ENCODE assay signal across 1 cellular context in the genomic region with DNA sequence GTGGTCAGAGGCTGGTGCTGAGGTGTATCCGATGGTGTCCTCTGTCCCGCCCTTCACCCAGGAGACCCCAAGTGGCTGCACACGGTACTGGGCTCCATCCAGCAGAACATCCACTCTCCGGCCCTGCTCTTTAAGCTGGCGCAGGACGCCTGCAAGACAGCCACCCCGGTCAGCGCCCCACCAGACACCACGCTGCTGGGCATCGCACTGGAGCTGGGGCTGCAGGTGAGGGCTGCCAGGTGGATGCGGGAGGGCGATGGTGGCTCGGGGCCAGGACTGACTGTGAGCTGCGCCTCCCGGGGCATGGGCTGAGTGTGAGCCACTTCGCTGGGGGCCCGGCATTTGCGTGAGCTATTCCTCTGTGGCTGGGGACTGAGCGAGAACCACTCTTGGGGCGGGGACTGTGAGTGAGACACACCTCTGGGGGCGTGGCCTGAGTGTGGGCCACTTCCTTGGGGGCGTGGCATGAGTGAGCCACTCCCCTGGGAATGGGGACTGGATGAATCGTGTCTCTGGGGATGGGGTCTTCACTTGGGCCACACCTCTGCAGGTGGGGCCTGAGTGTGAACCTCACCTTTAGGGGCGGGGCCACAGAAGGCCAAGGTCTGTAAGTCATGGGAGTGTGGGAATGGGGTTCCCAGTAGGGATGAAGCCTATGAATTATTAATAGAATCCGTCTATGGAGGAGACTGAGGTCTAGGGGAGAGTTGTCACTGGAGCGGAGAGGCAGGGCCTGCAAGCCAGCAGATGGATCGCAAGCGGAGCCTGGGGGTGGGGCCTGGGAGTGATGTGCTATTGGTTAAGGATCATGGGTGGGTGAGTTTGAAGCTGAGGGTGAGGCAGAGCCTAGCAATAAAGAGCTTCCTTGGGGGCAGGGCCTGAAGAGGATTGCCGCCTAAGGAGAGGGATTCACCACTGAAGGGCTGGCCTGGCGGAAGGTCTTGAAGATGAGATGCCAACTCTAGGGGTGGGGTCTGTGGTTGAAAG.
TF ChIP-seq lines count a peak whose summit lies in the region.

No MANE protein-coding gene starts in this region.

TF ChIP-seq in HepG2, 621 proteins besides CTCF, POLR2A, EP300 and RAD21:
- TF ChIP-seq, protein P1, sequence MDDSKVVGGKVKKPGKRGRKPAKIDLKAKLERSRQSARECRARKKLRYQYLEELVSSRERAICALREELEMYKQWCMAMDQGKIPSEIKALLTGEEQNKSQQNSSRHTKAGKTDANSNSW (CRISPR knock-in tag; IDR thresholded peaks at IDR 0.05; ENCODE audit: borderline replicate concordance), result no peak
- TF ChIP-seq SMC3 (IDR thresholded peaks at IDR 0.05; ENCODE audit: low read length), result no peak
- no peak for TF ChIP-seq SP1 (IDR thresholded peaks at IDR 0.05)
- peak; percentile 39; the same call in 1 of the 2 replicates for TF ChIP-seq SP1 (CRISPR knock-in tag; IDR thresholded peaks at IDR 0.05)
- TF ChIP-seq TAF1 (CRISPR knock-in tag; IDR thresholded peaks at IDR 0.05), result no peak
- no peak for TF ChIP-seq MAFK (conservative IDR thresholded peaks at IDR 0.05 in 1 of 2, IDR thresholded peaks at IDR 0.05 in 1 of 2; ENCODE audit: low read length in 2 of 2)
- no peak for TF ChIP-seq ZNF335 (CRISPR knock-in tag; IDR thresholded peaks at IDR 0.05)
- TF ChIP-seq, protein P2, sequence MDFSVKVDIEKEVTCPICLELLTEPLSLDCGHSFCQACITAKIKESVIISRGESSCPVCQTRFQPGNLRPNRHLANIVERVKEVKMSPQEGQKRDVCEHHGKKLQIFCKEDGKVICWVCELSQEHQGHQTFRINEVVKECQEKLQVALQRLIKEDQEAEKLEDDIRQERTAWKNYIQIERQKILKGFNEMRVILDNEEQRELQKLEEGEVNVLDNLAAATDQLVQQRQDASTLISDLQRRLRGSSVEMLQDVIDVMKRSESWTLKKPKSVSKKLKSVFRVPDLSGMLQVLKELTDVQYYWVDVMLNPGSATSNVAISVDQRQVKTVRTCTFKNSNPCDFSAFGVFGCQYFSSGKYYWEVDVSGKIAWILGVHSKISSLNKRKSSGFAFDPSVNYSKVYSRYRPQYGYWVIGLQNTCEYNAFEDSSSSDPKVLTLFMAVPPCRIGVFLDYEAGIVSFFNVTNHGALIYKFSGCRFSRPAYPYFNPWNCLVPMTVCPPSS (IDR thresholded peaks at IDR 0.05), result no peak
- TF ChIP-seq YEATS4 (CRISPR knock-in tag; IDR thresholded peaks at IDR 0.05; ENCODE audit: borderline replicate concordance), result no peak
- no peak for TF ChIP-seq CAMTA2 (CRISPR knock-in tag; IDR thresholded peaks at IDR 0.05; ENCODE audit: borderline replicate concordance)
- TF ChIP-seq E2F5 (CRISPR knock-in tag; conservative IDR thresholded peaks at IDR 0.05), result no peak
- TF ChIP-seq ZFP82 (CRISPR knock-in tag; IDR thresholded peaks at IDR 0.05; ENCODE audit: borderline replicate concordance), result no peak
- TF ChIP-seq ZFP91 (CRISPR knock-in tag; IDR thresholded peaks at IDR 0.05; ENCODE audit: borderline replicate concordance), result peak; percentile 24; the same call in 1 of the 2 replicates
- TF ChIP-seq NFIC (IDR thresholded peaks at IDR 0.05; ENCODE audit: low read length), result no peak
- TF ChIP-seq STAG1 (CRISPR knock-in tag; IDR thresholded peaks at IDR 0.05), result peak; percentile 32; the same call in 1 of the 2 replicates
- TF ChIP-seq GZF1 (CRISPR knock-in tag; IDR thresholded peaks at IDR 0.05), result no peak
- 0 out of 2 replicates have a peak, but pooled peaks have one; percentile 15 for TF ChIP-seq GABPB1 (CRISPR knock-in tag; IDR thresholded peaks at IDR 0.05)
- TF ChIP-seq, protein P3, sequence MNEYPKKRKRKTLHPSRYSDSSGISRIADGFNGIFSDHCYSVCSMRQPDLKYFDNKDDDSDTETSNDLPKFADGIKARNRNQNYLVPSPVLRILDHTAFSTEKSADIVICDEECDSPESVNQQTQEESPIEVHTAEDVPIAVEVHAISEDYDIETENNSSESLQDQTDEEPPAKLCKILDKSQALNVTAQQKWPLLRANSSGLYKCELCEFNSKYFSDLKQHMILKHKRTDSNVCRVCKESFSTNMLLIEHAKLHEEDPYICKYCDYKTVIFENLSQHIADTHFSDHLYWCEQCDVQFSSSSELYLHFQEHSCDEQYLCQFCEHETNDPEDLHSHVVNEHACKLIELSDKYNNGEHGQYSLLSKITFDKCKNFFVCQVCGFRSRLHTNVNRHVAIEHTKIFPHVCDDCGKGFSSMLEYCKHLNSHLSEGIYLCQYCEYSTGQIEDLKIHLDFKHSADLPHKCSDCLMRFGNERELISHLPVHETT (CRISPR knock-in tag; conservative IDR thresholded peaks at IDR 0.05), result no peak
- TF ChIP-seq, protein P4, sequence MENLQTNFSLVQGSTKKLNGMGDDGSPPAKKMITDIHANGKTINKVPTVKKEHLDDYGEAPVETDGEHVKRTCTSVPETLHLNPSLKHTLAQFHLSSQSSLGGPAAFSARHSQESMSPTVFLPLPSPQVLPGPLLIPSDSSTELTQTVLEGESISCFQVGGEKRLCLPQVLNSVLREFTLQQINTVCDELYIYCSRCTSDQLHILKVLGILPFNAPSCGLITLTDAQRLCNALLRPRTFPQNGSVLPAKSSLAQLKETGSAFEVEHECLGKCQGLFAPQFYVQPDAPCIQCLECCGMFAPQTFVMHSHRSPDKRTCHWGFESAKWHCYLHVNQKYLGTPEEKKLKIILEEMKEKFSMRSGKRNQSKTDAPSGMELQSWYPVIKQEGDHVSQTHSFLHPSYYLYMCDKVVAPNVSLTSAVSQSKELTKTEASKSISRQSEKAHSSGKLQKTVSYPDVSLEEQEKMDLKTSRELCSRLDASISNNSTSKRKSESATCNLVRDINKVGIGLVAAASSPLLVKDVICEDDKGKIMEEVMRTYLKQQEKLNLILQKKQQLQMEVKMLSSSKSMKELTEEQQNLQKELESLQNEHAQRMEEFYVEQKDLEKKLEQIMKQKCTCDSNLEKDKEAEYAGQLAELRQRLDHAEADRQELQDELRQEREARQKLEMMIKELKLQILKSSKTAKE (CRISPR knock-in tag; IDR thresholded peaks at IDR 0.05; ENCODE audit: borderline replicate concordance), result no peak
- TF ChIP-seq CHD4 (IDR thresholded peaks at IDR 0.05; ENCODE audit: borderline replicate concordance, low read length), result no peak
- TF ChIP-seq SMAD9 (CRISPR knock-in tag; IDR thresholded peaks at IDR 0.05), result no peak
- no peak for TF ChIP-seq MEIS2 (CRISPR knock-in tag; IDR thresholded peaks at IDR 0.05)
- TF ChIP-seq NKX3-1 (CRISPR knock-in tag; IDR thresholded peaks at IDR 0.05), result no peak
- TF ChIP-seq USF2 (IDR thresholded peaks at IDR 0.05; ENCODE audit: low read depth, low read length), result no peak
- no peak for TF ChIP-seq USF2 (CRISPR knock-in tag; IDR thresholded peaks at IDR 0.05; ENCODE audit: borderline replicate concordance)
- TF ChIP-seq, protein P5, sequence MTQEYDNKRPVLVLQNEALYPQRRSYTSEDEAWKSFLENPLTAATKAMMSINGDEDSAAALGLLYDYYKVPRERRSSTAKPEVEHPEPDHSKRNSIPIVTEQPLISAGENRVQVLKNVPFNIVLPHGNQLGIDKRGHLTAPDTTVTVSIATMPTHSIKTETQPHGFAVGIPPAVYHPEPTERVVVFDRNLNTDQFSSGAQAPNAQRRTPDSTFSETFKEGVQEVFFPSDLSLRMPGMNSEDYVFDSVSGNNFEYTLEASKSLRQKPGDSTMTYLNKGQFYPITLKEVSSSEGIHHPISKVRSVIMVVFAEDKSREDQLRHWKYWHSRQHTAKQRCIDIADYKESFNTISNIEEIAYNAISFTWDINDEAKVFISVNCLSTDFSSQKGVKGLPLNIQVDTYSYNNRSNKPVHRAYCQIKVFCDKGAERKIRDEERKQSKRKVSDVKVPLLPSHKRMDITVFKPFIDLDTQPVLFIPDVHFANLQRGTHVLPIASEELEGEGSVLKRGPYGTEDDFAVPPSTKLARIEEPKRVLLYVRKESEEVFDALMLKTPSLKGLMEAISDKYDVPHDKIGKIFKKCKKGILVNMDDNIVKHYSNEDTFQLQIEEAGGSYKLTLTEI (CRISPR knock-in tag; conservative IDR thresholded peaks at IDR 0.05), result no peak
